ENCODE assay signal across 7 cellular contexts in genomic region chr3:176939022-176939817, GRCh38.
DNase-seq lines count a peak whose midpoint lies in the region; ATAC-seq lines count a peak whose summit lies in the region.

No MANE protein-coding gene starts in this region.

- H3K27me3 ChIP-seq in trophoblast cell (ENCODE audit: insufficient read depth, low read length): no peaks in the 10 kb centered on the region

- H3K18ac ChIP-seq in trophoblast cell (ENCODE audit: low read length): no peak overlapping the region

- no peak overlapping the region for H3K4me2 ChIP-seq in trophoblast cell (ENCODE audit: low read length)

- H3K4ac ChIP-seq in trophoblast cell (ENCODE audit: low read depth, low read length): no peak overlapping the region

- no peak overlapping the region for H3K9ac ChIP-seq in trophoblast cell (ENCODE audit: low read length)

- no peak overlapping the region for H3K14ac ChIP-seq in trophoblast cell (ENCODE audit: low read length)

- no peak overlapping the region for H3K4me3 ChIP-seq in trophoblast cell (ENCODE audit: low read depth, low read length)

- WGBS in trophoblast cell (ENCODE audit: extremely low coverage, insufficient coverage, insufficient read length): 100% methylated on average over 3 of the region's 10 CpGs

- H4K12ac ChIP-seq in trophoblast cell (ENCODE audit: low read depth, low read length): no peak overlapping the region

- no peak overlapping the region for H3K27ac ChIP-seq in trophoblast cell (ENCODE audit: low read depth, low read length)

- H4K91ac ChIP-seq in trophoblast cell (ENCODE audit: low read depth, low read length): no peak overlapping the region

- no peak overlapping the region for H2BK5ac ChIP-seq in trophoblast cell (ENCODE audit: low read depth, low read length, poor library complexity)

- no peaks in the 10 kb centered on the region for H3K9me3 Mint-ChIP-seq in activated T-cell treated with anti-CD3 and anti-CD28 coated beads, Interleukin-2, amount 50 U/mL, for 4 hours

- H3K27me3 Mint-ChIP-seq in activated T-cell treated with anti-CD3 and anti-CD28 coated beads, Interleukin-2, amount 50 U/mL, for 4 hours (ENCODE audit: low read depth): peaks cover 4% of the 10 kb centered on the region

- ATAC-seq in GM21447 (IDR thresholded peaks at IDR 0.05; ENCODE audit: unreplicated experiment): peak; percentile 99
- ATAC-seq in activated T-cell treated with anti-CD3 and anti-CD28 coated beads, Interleukin-2, amount 50 U/mL, for 4 hours: peak; percentile 55 to 63

- no peak overlapping the region for H3K23ac ChIP-seq in trophoblast cell (ENCODE audit: low read length)

- H3K9me3 ChIP-seq in trophoblast cell (ENCODE audit: insufficient read depth, low read depth, low read length): no peaks in the 10 kb centered on the region

- peak; percentile 74 for DNase-seq in GM03348 (ENCODE audit: low spot score)
- peak; percentile 55 for DNase-seq in HPDE6-E6E7 (ENCODE audit: extremely low spot score)
- DNase-seq in NCI-H748 treated with DMSO at 0.1 percent for 48 hours (lab: John Stamatoyannopoulos, UW): peak; percentile 77
- peak; percentile 4 for DNase-seq in activated T-cell treated with anti-CD3 and anti-CD28 coated beads, Interleukin-2, amount 50 U/mL, for 4 hours
- peak; percentile 54 for DNase-seq in foreskin melanocyte
- DNase-seq in trophoblast cell: peak; percentile 37 to 77

- no peak overlapping the region for H2AK5ac ChIP-seq in trophoblast cell (ENCODE audit: low read length)

- H3K36me3 ChIP-seq in trophoblast cell (ENCODE audit: control insufficient read depth in 1 of 2, insufficient read depth in 2 of 2, low read length in 2 of 2): no peaks in the 10 kb centered on the region

- H4K8ac ChIP-seq in trophoblast cell (ENCODE audit: low read depth, low read length): no peak overlapping the region

- H3K79me2 ChIP-seq in trophoblast cell (ENCODE audit: control insufficient read depth, insufficient read depth, low read length, poor library complexity): no peaks in the 10 kb centered on the region

- H2AFZ ChIP-seq in trophoblast cell (ENCODE audit: insufficient read depth, low read length, poor library complexity): no peak overlapping the region

- no peaks in the 10 kb centered on the region for H3K36me3 Mint-ChIP-seq in activated T-cell treated with anti-CD3 and anti-CD28 coated beads, Interleukin-2, amount 50 U/mL, for 4 hours (ENCODE audit: insufficient read depth)

- no peaks in the 10 kb centered on the region for H3K4me1 ChIP-seq in trophoblast cell (ENCODE audit: control insufficient read depth in 1 of 2, insufficient read depth in 2 of 2, low read length in 2 of 2)

- H3K79me1 ChIP-seq in trophoblast cell (ENCODE audit: low read length): no peaks in the 10 kb centered on the region

- H3K4me1 Mint-ChIP-seq in activated T-cell treated with anti-CD3 and anti-CD28 coated beads, Interleukin-2, amount 50 U/mL, for 4 hours (ENCODE audit: low read depth): no peaks in the 10 kb centered on the region

- H2BK12ac ChIP-seq in trophoblast cell (ENCODE audit: low read length): no peak overlapping the region

- no peak overlapping the region for H2BK120ac ChIP-seq in trophoblast cell (ENCODE audit: insufficient read depth, low read length, poor library complexity)

- H3K4me3 Mint-ChIP-seq in activated T-cell treated with anti-CD3 and anti-CD28 coated beads, Interleukin-2, amount 50 U/mL, for 4 hours: no peak overlapping the region

Comparison
In these comparisons a context has a peak if more than half of its experiments do, and no peak if none do; other contexts are left out.
1. DNase-seq: peak in every context shown above with its lines; median percentile 77 in NCI-H748 treated with DMSO at 0.1 percent for 48 hours; 74 in GM03348; 57 in trophoblast cell; 55 in HPDE6-E6E7; 54 in foreskin melanocyte; 4 in activated T-cell treated with anti-CD3 and anti-CD28 coated beads, Interleukin-2, amount 50 U/mL, for 4 hours.